In genomic region chr5:961002-961710, GRCh38 we compare ENCODE assay signal across 20 cellular contexts. TPM values are rescaled to one million over a fixed set of nuclear protein-coding genes. Genes with fewer than 3 reads are reported as not detected.
DNase-seq lines count a peak whose midpoint lies in the region; ATAC-seq and TF ChIP-seq lines count a peak whose summit lies in the region.
"Had no signal": no experiment of that assay in that cellular context is flagged by ENCODE, and none has a peak within 500 bp of the region (broad histone marks: within the 10 kb centered on the region; RNA-seq: fewer than 3 reads in every experiment).

No MANE protein-coding gene starts in this region.

- H3K9me3 ChIP-seq in vagina = no peaks in the 10 kb centered on the region

- no peaks in the 10 kb centered on the region for H3K36me3 ChIP-seq in vagina

- no peak for TF ChIP-seq POLR2A in vagina (IDR thresholded peaks at IDR 0.05)

- no peak for TF ChIP-seq CTCF in mesothelial cell of epicardium (IDR thresholded peaks at IDR 0.05; ENCODE audit: unreplicated experiment)
- no peak for TF ChIP-seq CTCF in vagina (IDR thresholded peaks at IDR 0.05)

- CTCF ChIA-PET in activated naive CD4-positive, alpha-beta T cell treated with anti-CD3 and anti-CD28 coated beads, Interleukin-2, amount 10 ng/mL, durations not matched to agents 7 days and 5 days (lab: Charles Lee) = no interaction called here

- no peak for DNase-seq in activated naive CD4-positive, alpha-beta T cell treated with anti-CD3 and anti-CD28 coated beads, Interleukin-2, amount 10 ng/mL, durations not matched to agents 7 days and 5 days
- DNase-seq in activated naive CD4-positive, alpha-beta T cell treated with anti-CD3 and anti-CD28 coated beads, Interleukin-2, amount 50 U/mL, for 16 hours = no peak
- DNase-seq in NCI-H2171 (lab: John Stamatoyannopoulos, UW) = peak; percentile 77
- peak in 1 of 2 experiments; percentile 35 for DNase-seq in mesothelial cell of epicardium (ENCODE audit: low spot score in 2 of 2, unreplicated experiment in 2 of 2)
- peak; percentile 81 to 93 for DNase-seq in vagina (ENCODE audit: extremely low spot score in 2 of 2)
- DNase-seq in stimulated activated CD8-positive, alpha-beta memory T cell treated with anti-CD3 and anti-CD28 coated beads, Interleukin-4, amount 100 ng/mL, for 48 hours = no peak
- DNase-seq: activated naive CD8-positive, alpha-beta T cell treated with anti-CD3 and anti-CD28 coated beads, Interleukin-2, amount 10 ng/mL, durations not matched to agents 7 days and 5 days; activated T-cell treated with anti-CD3 and anti-CD28 coated beads, Interleukin-2, amount 50 U/mL, for 72 hours; cortex of kidney; Karpas-422; NCI-H1048; NCI-H2081 treated with DMSO at 0.1 percent for 48 hours; NCI-H82; small intestine; stimulated activated CD4-positive, alpha-beta T cell treated with anti-CD3 and anti-CD28 coated beads, Interleukin-4, amount 100 ng/mL, for 24 hours had no signal

- H3K27me3 Mint-ChIP-seq in activated naive CD4-positive, alpha-beta T cell treated with anti-CD3 and anti-CD28 coated beads, Interleukin-2, amount 10 ng/mL, durations not matched to agents 7 days and 5 days = peaks cover 63% of the 10 kb centered on the region
- peaks cover 5% of the 10 kb centered on the region for H3K27me3 Mint-ChIP-seq in mesothelial cell of epicardium (ENCODE audit: low read depth)

- intact Hi-C loops in vagina (cut with DNase I) = no loop called here

- no peak overlapping the region for H3K27ac ChIP-seq in vagina

- H3K9me3 Mint-ChIP-seq in activated naive CD4-positive, alpha-beta T cell treated with anti-CD3 and anti-CD28 coated beads, Interleukin-2, amount 10 ng/mL, durations not matched to agents 7 days and 5 days = no peaks in the 10 kb centered on the region
- no peaks in the 10 kb centered on the region for H3K9me3 Mint-ChIP-seq in mesothelial cell of epicardium
- H3K9me3 Mint-ChIP-seq: activated naive CD8-positive, alpha-beta T cell treated with anti-CD3 and anti-CD28 coated beads, Interleukin-2, amount 10 ng/mL, durations not matched to agents 7 days and 5 days; activated T-cell treated with anti-CD3 and anti-CD28 coated beads, Interleukin-2, amount 50 U/mL, for 72 hours; memory B cell; naive thymus-derived CD8-positive, alpha-beta T cell had no signal

- no peaks in the 10 kb centered on the region for H3K27me3 ChIP-seq in vagina

- peaks cover 84% of the 10 kb centered on the region for H3K4me1 Mint-ChIP-seq in activated naive CD4-positive, alpha-beta T cell treated with anti-CD3 and anti-CD28 coated beads, Interleukin-2, amount 10 ng/mL, durations not matched to agents 7 days and 5 days
- H3K4me1 Mint-ChIP-seq in mesothelial cell of epicardium = peaks cover 57% of the 10 kb centered on the region

- no peak for ATAC-seq in GM21825 (IDR thresholded peaks at IDR 0.05; ENCODE audit: unreplicated experiment)
- ATAC-seq: activated T-cell treated with anti-CD3 and anti-CD28 coated beads, Interleukin-2, amount 50 U/mL, for 72 hours; naive thymus-derived CD8-positive, alpha-beta T cell had no signal

- peaks cover 29% of the 10 kb centered on the region for H3K4me1 ChIP-seq in vagina

- H3K27ac Mint-ChIP-seq in activated naive CD4-positive, alpha-beta T cell treated with anti-CD3 and anti-CD28 coated beads, Interleukin-2, amount 10 ng/mL, durations not matched to agents 7 days and 5 days = peak overlapping the region; percentile 64
- peak overlapping the region; percentile 66 for H3K27ac Mint-ChIP-seq in mesothelial cell of epicardium
- H3K27ac Mint-ChIP-seq: activated T-cell treated with anti-CD3 and anti-CD28 coated beads, Interleukin-2, amount 50 U/mL, for 72 hours; memory B cell; progenitor cell of endocrine pancreas had no signal

- H3K4me3 Mint-ChIP-seq in activated naive CD4-positive, alpha-beta T cell treated with anti-CD3 and anti-CD28 coated beads, Interleukin-2, amount 10 ng/mL, durations not matched to agents 7 days and 5 days = no peak overlapping the region
- no peak overlapping the region for H3K4me3 Mint-ChIP-seq in mesothelial cell of epicardium
- H3K4me3 Mint-ChIP-seq: activated naive CD8-positive, alpha-beta T cell treated with anti-CD3 and anti-CD28 coated beads, Interleukin-2, amount 10 ng/mL, durations not matched to agents 7 days and 5 days; brain; memory B cell; naive thymus-derived CD8-positive, alpha-beta T cell had no signal

- no peak overlapping the region for H3K4me3 ChIP-seq in vagina

- H3K36me3 Mint-ChIP-seq in activated naive CD4-positive, alpha-beta T cell treated with anti-CD3 and anti-CD28 coated beads, Interleukin-2, amount 10 ng/mL, durations not matched to agents 7 days and 5 days = peaks cover 4% of the 10 kb centered on the region
- no peaks in the 10 kb centered on the region for H3K36me3 Mint-ChIP-seq in mesothelial cell of epicardium
- H3K36me3 Mint-ChIP-seq: activated naive CD8-positive, alpha-beta T cell treated with anti-CD3 and anti-CD28 coated beads, Interleukin-2, amount 10 ng/mL, durations not matched to agents 7 days and 5 days; brain; memory B cell; naive thymus-derived CD8-positive, alpha-beta T cell had no signal

RNA-seq across cellular contexts. Expression of gene NKD2, which starts 47.4 kb away (rescaled TPM):
- total RNA-seq in mesothelial cell of epicardium = 52.8 to 65.1 TPM (median 63.4 TPM) in 3 replicates
- 2.0 TPM for total RNA-seq in vagina
- total RNA-seq: naive thymus-derived CD8-positive, alpha-beta T cell had no signal

Comparison
In these comparisons a context has a peak if more than half of its experiments do, and no peak if none do; other contexts are left out.
1. DNase-seq: peak in NCI-H2171 (single experiment) and vagina (2 of 2); none in activated naive CD4-positive, alpha-beta T cell treated with anti-CD3 and anti-CD28 coated beads, Interleukin-2, amount 10 ng/mL, durations not matched to agents 7 days and 5 days (single experiment), activated naive CD4-positive, alpha-beta T cell treated with anti-CD3 and anti-CD28 coated beads, Interleukin-2, amount 50 U/mL, for 16 hours (single experiment) and stimulated activated CD8-positive, alpha-beta memory T cell treated with anti-CD3 and anti-CD28 coated beads, Interleukin-4, amount 100 ng/mL, for 48 hours (single experiment).
2. RNA of gene NKD2, which starts 47.4 kb away (total RNA-seq): 52.8 to 65.1 TPM in mesothelial cell of epicardium; 2.0 TPM in vagina (single experiment); every median in the first group is over 10 times any median in the second.